8 cellular contexts compared by ENCODE assay signal in the genomic region with DNA sequence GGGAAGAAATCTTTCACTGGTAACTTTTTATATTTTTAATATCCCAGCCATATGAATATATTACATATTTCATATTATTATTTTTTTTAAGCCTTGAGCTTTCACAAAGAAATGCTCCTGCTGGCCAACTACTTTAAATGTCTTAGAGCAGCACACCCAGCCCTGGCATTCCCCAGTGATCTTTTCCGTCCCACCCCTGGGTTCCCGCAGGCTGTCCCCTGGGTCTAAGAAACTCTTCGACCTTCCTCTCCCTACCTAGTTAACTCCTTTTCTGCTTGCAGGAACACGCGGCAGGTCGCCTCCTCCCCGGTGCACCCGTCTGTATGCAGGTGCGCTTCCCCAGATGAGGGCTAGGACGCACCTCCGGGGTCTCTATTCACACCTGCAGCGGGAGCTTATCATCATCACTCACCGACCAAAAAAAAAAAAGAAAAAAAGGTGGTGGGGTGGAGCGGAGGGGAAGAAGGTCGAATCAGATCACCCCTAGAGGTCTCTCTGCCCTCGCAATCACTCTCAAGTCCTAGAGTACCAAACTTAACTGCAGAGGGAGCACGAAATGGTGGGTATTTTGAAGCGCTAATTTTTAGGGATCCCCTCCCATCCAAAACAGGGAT. TPM values are rescaled to one million over a fixed set of nuclear protein-coding genes. Genes with fewer than 3 reads are reported as not detected.
DNase-seq lines count a peak whose midpoint lies in the region; ATAC-seq and TF ChIP-seq lines count a peak whose summit lies in the region.

No MANE protein-coding gene starts in this region.

- H3K27me3 ChIP-seq in cardiac muscle cell, result no peaks in the 10 kb centered on the region
- no peaks in the 10 kb centered on the region for H3K27me3 ChIP-seq in prostate gland (replicated peaks; ENCODE audit: insufficient read depth)

- 2% methylated on average over 18 of the region's 18 CpGs for WGBS in prostate gland

- intact Hi-C loops in activated T-helper 1 cell treated with anti-CD3 and anti-CD28 coated beads, Interleukin-12 subunit alpha, Interleukin-12 subunit beta, Interleukin-2, Interleukin-4 antibody, amounts not matched to agents 30 ng/mL and 10 ng/mL and 1 ng/mL, durations not matched to agents 14 hours and 24 hours and 36 hours (cut with micrococcal nuclease), result loop anchor here (1.0 to 5.0 kb wide), 5 partner anchors 28 to 402 kb away; partner anchors contain the start of genes TRIM41 and TRIM52
- intact Hi-C loops in prostate gland (cut with DNase I), result loop anchor here (2.0 to 10.0 kb wide), 4 partner anchors 58 to 384 kb away; partner anchors contain the start of genes MGAT1 and RACK1

- peak overlapping the region; percentile 91 for H3K27ac Mint-ChIP-seq in activated T-helper 1 cell treated with anti-CD3 and anti-CD28 coated beads, Interleukin-12 subunit alpha, Interleukin-12 subunit beta, Interleukin-2, Interleukin-4 antibody, amounts not matched to agents 30 ng/mL and 10 ng/mL and 1 ng/mL, durations not matched to agents 14 hours and 24 hours and 36 hours

- H3K4me3 ChIP-seq in cardiac muscle cell (peak overlapping the region; percentile 66), prostate gland (peak overlapping the region; percentile 77 to 91)

- DNase-seq in COR-L47 (lab: John Stamatoyannopoulos, UW), result peak; percentile 27
- DNase-seq in NCI-H82 treated with DMSO at 0.1 percent for 48 hours (lab: John Stamatoyannopoulos, UW; ENCODE audit: unreplicated experiment), result peak; percentile 25
- peak; percentile 47 for DNase-seq in activated T-helper 1 cell treated with anti-CD3 and anti-CD28 coated beads, Interleukin-12 subunit alpha, Interleukin-12 subunit beta, Interleukin-2, Interleukin-4 antibody, amounts not matched to agents 30 ng/mL and 10 ng/mL and 1 ng/mL, durations not matched to agents 14 hours and 24 hours and 36 hours (ENCODE audit: low spot score)
- no peak for DNase-seq in cardiac muscle cell (ENCODE audit: low read depth in 1 of 2, low spot score in 1 of 2)
- no peak for DNase-seq in prostate gland (ENCODE audit: low spot score)
- no peak for DNase-seq in OCI-M2 (lab: John Stamatoyannopoulos, UW; ENCODE audit: unreplicated experiment)

- H3K4me1 ChIP-seq in cardiac muscle cell (ENCODE audit: low read depth) (peaks cover 4% of the 10 kb centered on the region), prostate gland (replicated peaks) (no peaks in the 10 kb centered on the region)

- H3K27ac ChIP-seq in cardiac muscle cell, result peak overlapping the region; percentile 77
- peak overlapping the region; percentile 89 to 90 for H3K27ac ChIP-seq in prostate gland

- peak overlapping the region; percentile 90 for H3K4me3 Mint-ChIP-seq in activated T-helper 1 cell treated with anti-CD3 and anti-CD28 coated beads, Interleukin-12 subunit alpha, Interleukin-12 subunit beta, Interleukin-2, Interleukin-4 antibody, amounts not matched to agents 30 ng/mL and 10 ng/mL and 1 ng/mL, durations not matched to agents 14 hours and 24 hours and 36 hours

- TF ChIP-seq CTCF in cardiac muscle cell (IDR thresholded peaks at IDR 0.05; ENCODE audit: low read depth, low read length), result no peak
- no peak for TF ChIP-seq CTCF in prostate gland (IDR thresholded peaks at IDR 0.05)

- H3K36me3 Mint-ChIP-seq in activated T-helper 1 cell treated with anti-CD3 and anti-CD28 coated beads, Interleukin-12 subunit alpha, Interleukin-12 subunit beta, Interleukin-2, Interleukin-4 antibody, amounts not matched to agents 30 ng/mL and 10 ng/mL and 1 ng/mL, durations not matched to agents 14 hours and 24 hours and 36 hours (ENCODE audit: low read depth), result peaks cover 23% of the 10 kb centered on the region

- ATAC-seq in GM19043 (IDR thresholded peaks at IDR 0.05; ENCODE audit: low read depth, unreplicated experiment) (peak; percentile 39), HG03159 (IDR thresholded peaks at IDR 0.05; ENCODE audit: unreplicated experiment) (peak; percentile 48)

- H3K4me1 Mint-ChIP-seq in activated T-helper 1 cell treated with anti-CD3 and anti-CD28 coated beads, Interleukin-12 subunit alpha, Interleukin-12 subunit beta, Interleukin-2, Interleukin-4 antibody, amounts not matched to agents 30 ng/mL and 10 ng/mL and 1 ng/mL, durations not matched to agents 14 hours and 24 hours and 36 hours (ENCODE audit: low read depth), result peaks cover 18% of the 10 kb centered on the region

- H3K9me3 ChIP-seq in cardiac muscle cell (ENCODE audit: low read depth) (no peaks in the 10 kb centered on the region), prostate gland (no peaks in the 10 kb centered on the region)

- H3K9me3 Mint-ChIP-seq in activated T-helper 1 cell treated with anti-CD3 and anti-CD28 coated beads, Interleukin-12 subunit alpha, Interleukin-12 subunit beta, Interleukin-2, Interleukin-4 antibody, amounts not matched to agents 30 ng/mL and 10 ng/mL and 1 ng/mL, durations not matched to agents 14 hours and 24 hours and 36 hours, result no peaks in the 10 kb centered on the region

- H3K27me3 Mint-ChIP-seq in activated T-helper 1 cell treated with anti-CD3 and anti-CD28 coated beads, Interleukin-12 subunit alpha, Interleukin-12 subunit beta, Interleukin-2, Interleukin-4 antibody, amounts not matched to agents 30 ng/mL and 10 ng/mL and 1 ng/mL, durations not matched to agents 14 hours and 24 hours and 36 hours (ENCODE audit: insufficient read depth), result no peaks in the 10 kb centered on the region

- TF ChIP-seq POLR2A in prostate gland (IDR thresholded peaks at IDR 0.05), result no peak

- H3K36me3 ChIP-seq in cardiac muscle cell (no peaks in the 10 kb centered on the region), prostate gland (no peaks in the 10 kb centered on the region)

RNA-seq across cellular contexts. Expression of gene ZFP62, which starts 0.7 kb away (rescaled TPM):
- 28.4 and 28.5 TPM in 2 replicates for total RNA-seq in activated T-helper 1 cell treated with anti-CD3 and anti-CD28 coated beads, Interleukin-12 subunit alpha, Interleukin-12 subunit beta, Interleukin-2, Interleukin-4 antibody, amounts not matched to agents 30 ng/mL and 10 ng/mL and 1 ng/mL, durations not matched to agents 14 hours and 24 hours and 36 hours
- 19.1 and 30.0 TPM in 2 replicates for total RNA-seq in cardiac muscle cell
- 14.8 and 15.9 TPM in 2 replicates for polyA plus RNA-seq in cardiac muscle cell
- 10 to 100 TPM; 24.5 to 28.1 TPM for total RNA-seq in prostate gland

RNA-seq across cellular contexts. Expression of gene BTNL8, which starts 38.6 kb away (rescaled TPM):
- total RNA-seq in activated T-helper 1 cell treated with anti-CD3 and anti-CD28 coated beads, Interleukin-12 subunit alpha, Interleukin-12 subunit beta, Interleukin-2, Interleukin-4 antibody, amounts not matched to agents 30 ng/mL and 10 ng/mL and 1 ng/mL, durations not matched to agents 14 hours and 24 hours and 36 hours, result not detected in 2 replicates
- total RNA-seq in cardiac muscle cell (not detected in 2 replicates), prostate gland (1 to 10 TPM in 1 of 2 donors, under 1 TPM in 1; 0.14 to 8.3 TPM)
- polyA plus RNA-seq in cardiac muscle cell, result not detected in 2 replicates

RNA-seq across cellular contexts. Expression of gene MGAT1, which starts 57.8 kb away (rescaled TPM):
- 106 and 107 TPM in 2 replicates for total RNA-seq in activated T-helper 1 cell treated with anti-CD3 and anti-CD28 coated beads, Interleukin-12 subunit alpha, Interleukin-12 subunit beta, Interleukin-2, Interleukin-4 antibody, amounts not matched to agents 30 ng/mL and 10 ng/mL and 1 ng/mL, durations not matched to agents 14 hours and 24 hours and 36 hours
- total RNA-seq in cardiac muscle cell (67.6 and 71.5 TPM in 2 replicates), prostate gland (100 to 1,000 TPM; 142 to 159 TPM)
- 63.2 and 65.6 TPM in 2 replicates for polyA plus RNA-seq in cardiac muscle cell

Comparison
In these comparisons a context has a peak if more than half of its experiments do, and no peak if none do; other contexts are left out.
1. DNase-seq: peak in COR-L47 (single experiment), NCI-H82 treated with DMSO at 0.1 percent for 48 hours (single experiment) and activated T-helper 1 cell treated with anti-CD3 and anti-CD28 coated beads, Interleukin-12 subunit alpha, Interleukin-12 subunit beta, Interleukin-2, Interleukin-4 antibody, amounts not matched to agents 30 ng/mL and 10 ng/mL and 1 ng/mL, durations not matched to agents 14 hours and 24 hours and 36 hours (single experiment); none in cardiac muscle cell (0 of 2), prostate gland (single experiment) and OCI-M2 (single experiment).